Comparison of ENCODE assay signal across 25 cellular contexts in the genomic region with DNA sequence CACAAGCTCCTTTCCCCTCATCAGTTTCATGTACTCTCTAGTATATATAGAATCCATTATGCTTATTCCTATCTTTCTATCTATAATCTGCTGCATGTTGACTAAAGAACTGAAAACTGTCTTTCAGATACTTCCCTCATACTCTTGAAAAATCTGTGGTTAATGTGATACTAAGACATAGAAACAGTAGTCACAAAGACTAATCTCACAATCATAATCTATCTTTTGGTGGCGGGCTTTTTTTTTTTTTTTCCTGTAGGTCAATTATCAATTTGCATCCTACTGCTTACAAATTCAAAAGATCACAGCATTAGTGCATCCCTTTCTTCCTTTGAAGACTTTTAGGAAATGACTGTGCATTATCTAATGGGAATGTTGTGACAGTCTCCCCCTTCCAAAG. TPM values are rescaled to one million over a fixed set of nuclear protein-coding genes. Genes with fewer than 3 reads are reported as not detected.
DNase-seq lines count a peak whose midpoint lies in the region; ATAC-seq and TF ChIP-seq lines count a peak whose summit lies in the region.
"Had no signal": no experiment of that assay in that cellular context is flagged by ENCODE, and none has a peak within 500 bp of the region (broad histone marks: within the 10 kb centered on the region; RNA-seq: fewer than 3 reads in every experiment).

No MANE protein-coding gene starts in this region.

- peaks cover 77% of the 10 kb centered on the region for H3K4me1 ChIP-seq in vagina

- H3K4me1 Mint-ChIP-seq in activated CD4-positive, alpha-beta T cell treated with anti-CD3 and anti-CD28 coated beads for 36 hours: peaks cover 66% of the 10 kb centered on the region
- peaks cover 47% of the 10 kb centered on the region for H3K4me1 Mint-ChIP-seq in activated T-helper 1 cell treated with anti-CD3 and anti-CD28 coated beads, Interleukin-12 subunit alpha, Interleukin-12 subunit beta, Interleukin-2, Interleukin-4 antibody, amounts not matched to agents 30 ng/mL and 10 ng/mL and 1 ng/mL, durations not matched to agents 14 hours and 24 hours and 36 hours (ENCODE audit: low read depth)
- H3K4me1 Mint-ChIP-seq in neural crest cell: peaks cover 31% of the 10 kb centered on the region

- POLR2A ChIA-PET in activated CD4-positive, alpha-beta T cell treated with anti-CD3 and anti-CD28 coated beads for 36 hours (lab: Charles Lee): interaction anchor here (0.6 to 1.1 kb wide), 2 partner anchors 15 to 505 kb away, joined by 3 to 6 read pairs; no protein-coding TSS in a partner anchor

- H3K9me3 ChIP-seq in vagina: no peaks in the 10 kb centered on the region
- H3K9me3 ChIP-seq: MG63, thyroid gland had no signal

- H3K9me3 Mint-ChIP-seq in activated CD4-positive, alpha-beta T cell treated with anti-CD3 and anti-CD28 coated beads for 36 hours (ENCODE audit: low read depth): no peaks in the 10 kb centered on the region
- no peaks in the 10 kb centered on the region for H3K9me3 Mint-ChIP-seq in activated T-helper 1 cell treated with anti-CD3 and anti-CD28 coated beads, Interleukin-12 subunit alpha, Interleukin-12 subunit beta, Interleukin-2, Interleukin-4 antibody, amounts not matched to agents 30 ng/mL and 10 ng/mL and 1 ng/mL, durations not matched to agents 14 hours and 24 hours and 36 hours
- H3K9me3 Mint-ChIP-seq in neural crest cell: no peaks in the 10 kb centered on the region
- H3K9me3 Mint-ChIP-seq: activated naive CD4-positive, alpha-beta T cell treated with anti-CD3 and anti-CD28 coated beads, Interleukin-2, amount 10 ng/mL, durations not matched to agents 7 days and 5 days; brain; T-cell had no signal

- H3K27me3 Mint-ChIP-seq in activated CD4-positive, alpha-beta T cell treated with anti-CD3 and anti-CD28 coated beads for 36 hours: no peaks in the 10 kb centered on the region
- H3K27me3 Mint-ChIP-seq in activated T-helper 1 cell treated with anti-CD3 and anti-CD28 coated beads, Interleukin-12 subunit alpha, Interleukin-12 subunit beta, Interleukin-2, Interleukin-4 antibody, amounts not matched to agents 30 ng/mL and 10 ng/mL and 1 ng/mL, durations not matched to agents 14 hours and 24 hours and 36 hours (ENCODE audit: insufficient read depth): no peaks in the 10 kb centered on the region
- no peaks in the 10 kb centered on the region for H3K27me3 Mint-ChIP-seq in neural crest cell (ENCODE audit: low read depth)
- H3K27me3 Mint-ChIP-seq: activated naive CD4-positive, alpha-beta T cell treated with anti-CD3 and anti-CD28 coated beads, Interleukin-2, amount 10 ng/mL, durations not matched to agents 7 days and 5 days; T-cell had no signal

- H3K4me3 ChIP-seq in vagina: no peak overlapping the region
- H3K4me3 ChIP-seq: MG63, skin epidermis, thyroid gland had no signal

- peaks cover 31% of the 10 kb centered on the region for H3K36me3 Mint-ChIP-seq in activated CD4-positive, alpha-beta T cell treated with anti-CD3 and anti-CD28 coated beads for 36 hours (ENCODE audit: low read depth)
- H3K36me3 Mint-ChIP-seq in activated T-helper 1 cell treated with anti-CD3 and anti-CD28 coated beads, Interleukin-12 subunit alpha, Interleukin-12 subunit beta, Interleukin-2, Interleukin-4 antibody, amounts not matched to agents 30 ng/mL and 10 ng/mL and 1 ng/mL, durations not matched to agents 14 hours and 24 hours and 36 hours (ENCODE audit: low read depth): peaks cover 23% of the 10 kb centered on the region
- H3K36me3 Mint-ChIP-seq in neural crest cell (ENCODE audit: low read depth): no peaks in the 10 kb centered on the region

- H3K27me3 ChIP-seq in vagina: no peaks in the 10 kb centered on the region
- H3K27me3 ChIP-seq: MG63, thyroid gland had no signal

- TF ChIP-seq CTCF in GM13976 (IDR thresholded peaks at IDR 0.05; ENCODE audit: borderline replicate concordance, control extremely low read depth, extremely low read depth, insufficient read depth, missing control alignments) (no peak), neural crest cell (conservative IDR thresholded peaks at IDR 0.05) (no peak), vagina (IDR thresholded peaks at IDR 0.05) (no peak)

- peak overlapping the region; percentile 27 for H3K27ac Mint-ChIP-seq in activated CD4-positive, alpha-beta T cell treated with anti-CD3 and anti-CD28 coated beads for 36 hours
- peak overlapping the region; percentile 52 for H3K27ac Mint-ChIP-seq in activated T-helper 1 cell treated with anti-CD3 and anti-CD28 coated beads, Interleukin-12 subunit alpha, Interleukin-12 subunit beta, Interleukin-2, Interleukin-4 antibody, amounts not matched to agents 30 ng/mL and 10 ng/mL and 1 ng/mL, durations not matched to agents 14 hours and 24 hours and 36 hours
- H3K27ac Mint-ChIP-seq in neural crest cell (ENCODE audit: unreplicated experiment): no peak overlapping the region
- H3K27ac Mint-ChIP-seq: activated naive CD4-positive, alpha-beta T cell treated with anti-CD3 and anti-CD28 coated beads, Interleukin-2, amount 10 ng/mL, durations not matched to agents 7 days and 5 days had no signal

- in situ Hi-C loops in GM13976 (cut with MboI; ENCODE audit: low sequenced_read_pairs, unreplicated experiment): no loop called here

- ATAC-seq in activated CD4-positive, alpha-beta T cell treated with anti-CD3 and anti-CD28 coated beads for 36 hours: no peak
- ATAC-seq in GM19035 (IDR thresholded peaks at IDR 0.05; ENCODE audit: unreplicated experiment): no peak
- ATAC-seq: HepG2, left ventricle myocardium superior, Right ventricle myocardium inferior, T-cell had no signal

- no peak for DNase-seq in activated CD4-positive, alpha-beta T cell treated with anti-CD3 and anti-CD28 coated beads for 36 hours
- no peak for DNase-seq in activated CD4-positive, alpha-beta T cell treated with anti-CD3 and anti-CD28 coated beads for 1 hour
- DNase-seq in GM13976 (ENCODE audit: low spot score) (peak; percentile 56), neural crest cell (ENCODE audit: low read depth, low spot score) (no peak), vagina (ENCODE audit: extremely low spot score in 2 of 2) (no peak), amygdala (lab: John Stamatoyannopoulos, UW) (no peak)
- no peak for DNase-seq in activated T-helper 1 cell treated with anti-CD3 and anti-CD28 coated beads, Interleukin-12 subunit alpha, Interleukin-12 subunit beta, Interleukin-2, Interleukin-4 antibody, amounts not matched to agents 30 ng/mL and 10 ng/mL and 1 ng/mL, durations not matched to agents 14 hours and 24 hours and 36 hours (ENCODE audit: low spot score)
- DNase-seq: 8988T; activated naive CD4-positive, alpha-beta T cell treated with anti-CD3 and anti-CD28 coated beads, Interleukin-2, amount 10 ng/mL, durations not matched to agents 7 days and 5 days; C1 segment of cervical spinal cord; left ventricle myocardium superior; MG63; NCI-H1930; posterior cingulate gyrus; stimulated activated CD4-positive, alpha-beta T cell treated with anti-CD3 and anti-CD28 coated beads, Interleukin-4, amount 100 ng/mL, for 4 hours; stimulated activated CD8-positive, alpha-beta memory T cell treated with anti-CD3 and anti-CD28 coated beads, Interleukin-4, amount 100 ng/mL, for 48 hours; T-cell; thyroid gland; WERI-Rb-1 had no signal

- H3K36me3 ChIP-seq in vagina: peaks cover 0 to 3% of the 10 kb centered on the region in 2 donors

- intact Hi-C loops in activated CD4-positive, alpha-beta T cell treated with anti-CD3 and anti-CD28 coated beads for 36 hours (cut with DNase I, micrococcal nuclease): loop anchor here (1.0 to 5.0 kb wide), 3 partner anchors 8 to 1768 kb away; partner anchors contain the start of gene RCC2 (in 1 of the 2)
- intact Hi-C loops in activated T-helper 1 cell treated with anti-CD3 and anti-CD28 coated beads, Interleukin-12 subunit alpha, Interleukin-12 subunit beta, Interleukin-2, Interleukin-4 antibody, amounts not matched to agents 30 ng/mL and 10 ng/mL and 1 ng/mL, durations not matched to agents 14 hours and 24 hours and 36 hours (cut with micrococcal nuclease): loop anchor here (1.0 to 5.0 kb wide), 3 partner anchors 19 to 279 kb away; no protein-coding TSS in a partner anchor
- intact Hi-C loops in vagina (cut with DNase I): no loop called here

- TF ChIP-seq POLR2A in vagina (IDR thresholded peaks at IDR 0.05): no peak

- CTCF ChIA-PET in activated CD4-positive, alpha-beta T cell treated with anti-CD3 and anti-CD28 coated beads for 36 hours (lab: Charles Lee): interaction anchor here (0.8 to 3.4 kb wide), 5 partner anchors 10 to 36 kb away, joined by 3 to 8 read pairs (median 3); no protein-coding TSS in a partner anchor

- H3K27ac ChIP-seq in vagina: no peak overlapping the region
- H3K27ac ChIP-seq: epithelial cell of prostate, thyroid gland, WERI-Rb-1 had no signal

- H3K4me3 Mint-ChIP-seq in activated CD4-positive, alpha-beta T cell treated with anti-CD3 and anti-CD28 coated beads for 36 hours: no peak overlapping the region
- H3K4me3 Mint-ChIP-seq in activated T-helper 1 cell treated with anti-CD3 and anti-CD28 coated beads, Interleukin-12 subunit alpha, Interleukin-12 subunit beta, Interleukin-2, Interleukin-4 antibody, amounts not matched to agents 30 ng/mL and 10 ng/mL and 1 ng/mL, durations not matched to agents 14 hours and 24 hours and 36 hours: no peak overlapping the region
- peak overlapping the region; percentile 36 for H3K4me3 Mint-ChIP-seq in neural crest cell
- H3K4me3 Mint-ChIP-seq: activated naive CD4-positive, alpha-beta T cell treated with anti-CD3 and anti-CD28 coated beads, Interleukin-2, amount 10 ng/mL, durations not matched to agents 7 days and 5 days had no signal

RNA-seq across cellular contexts. Expression of gene UBR4, which starts 4.7 kb away (rescaled TPM):
- total RNA-seq in activated CD4-positive, alpha-beta T cell treated with anti-CD3 and anti-CD28 coated beads for 36 hours: 100 to 1,000 TPM; 117 to 147 TPM
- 155 and 161 TPM in 2 replicates for total RNA-seq in activated T-helper 1 cell treated with anti-CD3 and anti-CD28 coated beads, Interleukin-12 subunit alpha, Interleukin-12 subunit beta, Interleukin-2, Interleukin-4 antibody, amounts not matched to agents 30 ng/mL and 10 ng/mL and 1 ng/mL, durations not matched to agents 14 hours and 24 hours and 36 hours
- total RNA-seq in neural crest cell (114 and 125 TPM in 2 replicates), vagina (157 TPM)

RNA-seq across cellular contexts. Expression of gene EMC1, which starts 45.9 kb away (rescaled TPM):
- 10 to 100 TPM; 45.0 to 59.0 TPM for total RNA-seq in activated CD4-positive, alpha-beta T cell treated with anti-CD3 and anti-CD28 coated beads for 36 hours
- total RNA-seq in activated T-helper 1 cell treated with anti-CD3 and anti-CD28 coated beads, Interleukin-12 subunit alpha, Interleukin-12 subunit beta, Interleukin-2, Interleukin-4 antibody, amounts not matched to agents 30 ng/mL and 10 ng/mL and 1 ng/mL, durations not matched to agents 14 hours and 24 hours and 36 hours: 63.9 and 78.3 TPM in 2 replicates
- total RNA-seq in neural crest cell (57.2 and 61.8 TPM in 2 replicates), vagina (28.0 TPM)

RNA-seq across cellular contexts. Expression of gene MRTO4, which starts 46.2 kb away (rescaled TPM):
- 10 to 100 TPM; 82.6 to 95.0 TPM for total RNA-seq in activated CD4-positive, alpha-beta T cell treated with anti-CD3 and anti-CD28 coated beads for 36 hours
- 134 and 137 TPM in 2 replicates for total RNA-seq in activated T-helper 1 cell treated with anti-CD3 and anti-CD28 coated beads, Interleukin-12 subunit alpha, Interleukin-12 subunit beta, Interleukin-2, Interleukin-4 antibody, amounts not matched to agents 30 ng/mL and 10 ng/mL and 1 ng/mL, durations not matched to agents 14 hours and 24 hours and 36 hours
- total RNA-seq in neural crest cell (57.3 and 58.3 TPM in 2 replicates), vagina (19.2 TPM)
